In the genomic region with DNA sequence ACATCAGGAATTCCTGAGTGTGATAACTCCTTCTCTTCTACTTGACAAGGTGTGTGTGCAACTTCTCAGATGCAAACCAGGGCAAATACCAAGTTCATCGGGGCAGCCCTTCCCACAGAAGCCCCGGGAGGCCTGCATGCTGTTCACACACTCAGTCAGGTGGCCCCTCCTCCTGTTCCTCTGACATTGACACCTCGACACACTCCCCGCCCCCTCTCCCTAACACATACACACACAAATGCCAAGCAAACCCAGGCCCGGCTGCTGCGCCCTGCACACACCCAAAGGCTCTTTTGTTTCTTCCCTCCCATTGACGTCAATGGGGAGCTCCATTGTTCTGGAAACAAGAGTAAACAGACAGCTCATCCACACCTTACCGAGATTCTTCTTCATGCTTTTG, we compare ENCODE assay signal across 8 cellular contexts. TPM values are rescaled to one million over a fixed set of nuclear protein-coding genes. Genes with fewer than 3 reads are reported as not detected.
A peak's percentile ranks its signal among the peaks of the same experiment; 100 is the strongest.
DNase-seq lines count a peak whose midpoint lies in the region; TF ChIP-seq lines count a peak whose summit lies in the region.

No MANE protein-coding gene starts in this region.

- peaks cover 29% of the 10 kb centered on the region for H3K4me1 Mint-ChIP-seq in activated CD4-positive, alpha-beta T cell treated with anti-CD3 and anti-CD28 coated beads, Interleukin-2, amount 10 ng/mL, durations not matched to agents 7 days and 5 days

- no peaks in the 10 kb centered on the region for H3K9me3 ChIP-seq in Loucy (ENCODE audit: insufficient read depth, low read depth, low read length)

- H3K9me3 Mint-ChIP-seq in activated CD4-positive, alpha-beta T cell treated with anti-CD3 and anti-CD28 coated beads, Interleukin-2, amount 10 ng/mL, durations not matched to agents 7 days and 5 days = no peaks in the 10 kb centered on the region

- peak overlapping the region; percentile 88 for H3K4me3 Mint-ChIP-seq in activated CD4-positive, alpha-beta T cell treated with anti-CD3 and anti-CD28 coated beads, Interleukin-2, amount 10 ng/mL, durations not matched to agents 7 days and 5 days

- H2AFZ ChIP-seq in Loucy (ENCODE audit: low read length) = no peak overlapping the region

- no peaks in the 10 kb centered on the region for H3K9me2 ChIP-seq in Loucy (replicated peaks; ENCODE audit: low read depth, low read length)

- H3K27ac ChIP-seq in 22Rv1 = peak overlapping the region; percentile 98

- H3K36me3 Mint-ChIP-seq in activated CD4-positive, alpha-beta T cell treated with anti-CD3 and anti-CD28 coated beads, Interleukin-2, amount 10 ng/mL, durations not matched to agents 7 days and 5 days (ENCODE audit: low read depth) = no peaks in the 10 kb centered on the region

- peaks cover 32% of the 10 kb centered on the region for H3K79me2 ChIP-seq in Loucy (ENCODE audit: insufficient read depth, low read length)

- H3K4me1 ChIP-seq in Loucy (ENCODE audit: insufficient read depth, low read length, poor library complexity, severe bottlenecking) = peaks cover 37% of the 10 kb centered on the region

- H3K27me3 Mint-ChIP-seq in activated CD4-positive, alpha-beta T cell treated with anti-CD3 and anti-CD28 coated beads, Interleukin-2, amount 10 ng/mL, durations not matched to agents 7 days and 5 days = no peaks in the 10 kb centered on the region

- TF ChIP-seq CTCF in 22Rv1 (IDR thresholded peaks at IDR 0.05) (no peak), Loucy (conservative IDR thresholded peaks at IDR 0.05; ENCODE audit: low read length) (no peak)

- peak overlapping the region; percentile 84 for H3K4me2 ChIP-seq in Loucy (ENCODE audit: low read depth, low read length, poor library complexity, severe bottlenecking)

- no peaks in the 10 kb centered on the region for H3K36me3 ChIP-seq in Loucy (ENCODE audit: insufficient read depth, low read length)

- H3F3A ChIP-seq in Loucy (ENCODE audit: low read depth) = no peaks in the 10 kb centered on the region

- DNase-seq in activated CD4-positive, alpha-beta T cell treated with anti-CD3 and anti-CD28 coated beads, Interleukin-2, amount 10 ng/mL, durations not matched to agents 7 days and 5 days = no peak
- DNase-seq in globus pallidus (ENCODE audit: low spot score) (peak; percentile 85), retina (peak; percentile 44), AG08396 (ENCODE audit: low spot score) (no peak), cerebellar cortex (ENCODE audit: low spot score) (no peak), GM03348 (ENCODE audit: low spot score) (no peak)

- no peaks in the 10 kb centered on the region for H3K27me3 ChIP-seq in Loucy (ENCODE audit: insufficient read depth, low read length, poor library complexity, severe bottlenecking)

- H4K20me1 ChIP-seq in Loucy (ENCODE audit: insufficient read depth, low read length, poor library complexity, severe bottlenecking) = peaks cover 21% of the 10 kb centered on the region

- H3K4me3 ChIP-seq in Loucy (ENCODE audit: low read length, poor library complexity, severe bottlenecking) = peak overlapping the region; percentile 75

- CTCF ChIA-PET in activated CD4-positive, alpha-beta T cell treated with anti-CD3 and anti-CD28 coated beads, Interleukin-2, amount 10 ng/mL, durations not matched to agents 7 days and 5 days (lab: Charles Lee) = interaction anchor here (1.3 kb wide), 1 partner anchor 31 kb away, joined by 3 read pairs; no protein-coding TSS in a partner anchor

- POLR2A ChIA-PET in activated CD4-positive, alpha-beta T cell treated with anti-CD3 and anti-CD28 coated beads, Interleukin-2, amount 10 ng/mL, durations not matched to agents 7 days and 5 days (lab: Charles Lee) = no interaction called here

- peak overlapping the region; percentile 96 for H3K27ac Mint-ChIP-seq in activated CD4-positive, alpha-beta T cell treated with anti-CD3 and anti-CD28 coated beads, Interleukin-2, amount 10 ng/mL, durations not matched to agents 7 days and 5 days

- H3K9ac ChIP-seq in Loucy (ENCODE audit: low read depth, low read length, poor library complexity, severe bottlenecking) = peak overlapping the region; percentile 77

RNA-seq across cellular contexts. Expression of gene PER2, which starts 1.7 kb away (rescaled TPM):
- total RNA-seq in activated CD4-positive, alpha-beta T cell treated with anti-CD3 and anti-CD28 coated beads, Interleukin-2, amount 10 ng/mL, durations not matched to agents 7 days and 5 days = 10 to 100 TPM; 11.8 to 13.1 TPM

RNA-seq across cellular contexts. Expression of gene TRAF3IP1, which starts 30.2 kb away (rescaled TPM):
- 1 to 10 TPM; 7.9 to 9.2 TPM for total RNA-seq in activated CD4-positive, alpha-beta T cell treated with anti-CD3 and anti-CD28 coated beads, Interleukin-2, amount 10 ng/mL, durations not matched to agents 7 days and 5 days

RNA-seq across cellular contexts. Expression of gene HES6, which starts 50.2 kb away (rescaled TPM):
- 1 to 10 TPM; 1.8 to 3.2 TPM for total RNA-seq in activated CD4-positive, alpha-beta T cell treated with anti-CD3 and anti-CD28 coated beads, Interleukin-2, amount 10 ng/mL, durations not matched to agents 7 days and 5 days

Comparison
In these comparisons a context has a peak if more than half of its experiments do, and no peak if none do; other contexts are left out.
1. DNase-seq: peak in globus pallidus (single experiment) and retina (single experiment); none in activated CD4-positive, alpha-beta T cell treated with anti-CD3 and anti-CD28 coated beads, Interleukin-2, amount 10 ng/mL, durations not matched to agents 7 days and 5 days (single experiment), AG08396 (single experiment), cerebellar cortex (single experiment) and GM03348 (single experiment).